Comparison of ENCODE assay signal across 21 cellular contexts in the genomic region with DNA sequence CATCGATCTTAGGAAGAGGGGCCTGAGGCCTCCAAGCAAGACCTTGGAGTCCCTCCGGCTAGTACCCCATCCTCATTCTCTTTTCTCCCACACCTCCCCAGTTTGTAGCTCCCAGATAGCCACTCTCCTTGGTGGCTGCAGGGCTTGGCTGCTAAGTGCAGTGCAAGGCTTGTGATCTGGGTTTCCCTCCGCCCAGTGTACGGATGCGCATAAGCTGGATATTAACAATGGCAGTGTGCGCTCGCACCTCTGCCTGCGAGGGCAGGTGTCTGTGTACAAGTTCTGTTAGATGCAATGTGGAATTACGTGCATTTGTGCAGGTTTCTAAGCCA.
"Had no signal": no experiment of that assay in that cellular context is flagged by ENCODE, and none has a peak within 500 bp of the region (broad histone marks: within the 10 kb centered on the region; RNA-seq: fewer than 3 reads in every experiment).

No MANE protein-coding gene starts in this region.

- H3K4me3 Mint-ChIP-seq: activated B cell treated with CpG ODN at 0.5 μM for 24 hours; activated CD4-positive, alpha-beta T cell treated with anti-CD3 and anti-CD28 coated beads for 36 hours; activated naive CD8-positive, alpha-beta T cell treated with anti-CD3 and anti-CD28 coated beads for 36 hours; activated T-cell treated with anti-CD3 and anti-CD28 coated beads, Interleukin-2, amount 50 U/mL, for 4 hours; natural killer cell; T-helper 17 cell had no signal

- H3K36me3 Mint-ChIP-seq: activated naive CD8-positive, alpha-beta T cell treated with anti-CD3 and anti-CD28 coated beads for 36 hours; natural killer cell had no signal

- H3K27ac Mint-ChIP-seq: activated B cell treated with CpG ODN at 0.5 μM for 24 hours; activated CD4-positive, alpha-beta T cell treated with anti-CD3 and anti-CD28 coated beads for 36 hours; activated naive CD8-positive, alpha-beta T cell treated with anti-CD3 and anti-CD28 coated beads for 36 hours; activated T-helper 2 cell treated with anti-CD3 and anti-CD28 coated beads, Interferon-gamma antibody, Interleukin-2, Interleukin-4, amounts not matched to agents 10 μg/mL and 5 μg/mL and 100 μg/mL, durations not matched to agents 14 hours and 24 hours and 36 hours; natural killer cell; T-helper 17 cell had no signal

- H3K27ac ChIP-seq: breast epithelium, coronary artery, left lung, tibial artery had no signal

- ATAC-seq: activated CD4-positive, alpha-beta T cell treated with anti-CD3 and anti-CD28 coated beads for 36 hours; activated T-cell treated with anti-CD3 and anti-CD28 coated beads, Interleukin-2, amount 50 U/mL, for 4 hours; left lung; natural killer cell; stimulated activated naive CD8-positive, alpha-beta T cell treated with anti-CD3 and anti-CD28 coated beads, Interleukin-15, Interleukin-2, amounts not matched to agents 100 U/mL and 50 U/mL, for 24 hours; T-helper 17 cell had no signal

- DNase-seq: activated B cell treated with CpG ODN at 0.5 μM for 24 hours; activated CD4-positive, alpha-beta T cell treated with anti-CD3 and anti-CD28 coated beads for 36 hours; activated CD4-positive, alpha-beta T cell treated with anti-CD3 and anti-CD28 coated beads, Interleukin-2, amount 50 U/mL, for 4 hours; activated CD8-positive, alpha-beta memory T cell treated with anti-CD3 and anti-CD28 coated beads for 24 hours; activated CD8-positive, alpha-beta memory T cell treated with anti-CD3 and anti-CD28 coated beads, Interleukin-2, amount 50 U/mL, for 48 hours; activated naive CD4-positive, alpha-beta T cell; activated naive CD8-positive, alpha-beta T cell treated with anti-CD3 and anti-CD28 coated beads for 36 hours; activated T-cell treated with anti-CD3 and anti-CD28 coated beads, Interleukin-2, amount 50 U/mL, for 4 hours; effector CD4-positive, alpha-beta T cell; hippocampal formation; kidney glomerular epithelial cell; natural killer cell; stimulated activated CD4-positive, alpha-beta T cell treated with anti-CD3 and anti-CD28 coated beads, Interleukin-4, amount 100 ng/mL, for 4 hours; stimulated activated naive CD8-positive, alpha-beta T cell treated with anti-CD3 and anti-CD28 coated beads, Interleukin-15, Interleukin-2, amounts not matched to agents 100 U/mL and 50 U/mL, for 24 hours; T-helper 17 cell; tibial artery had no signal

- H3K9me3 Mint-ChIP-seq: activated B cell treated with CpG ODN at 0.5 μM for 24 hours; activated T-cell treated with anti-CD3 and anti-CD28 coated beads, Interleukin-2, amount 50 U/mL, for 4 hours; activated T-helper 2 cell treated with anti-CD3 and anti-CD28 coated beads, Interferon-gamma antibody, Interleukin-2, Interleukin-4, amounts not matched to agents 10 μg/mL and 5 μg/mL and 100 μg/mL, durations not matched to agents 14 hours and 24 hours and 36 hours; natural killer cell had no signal

- H3K4me1 ChIP-seq: breast epithelium had no signal

- H3K27me3 ChIP-seq: breast epithelium had no signal

- H3K4me3 ChIP-seq: breast epithelium, coronary artery, left lung, lung, tibial artery had no signal

- H3K36me3 ChIP-seq: breast epithelium, left lung, tibial artery had no signal
